ENCODE assay signal across 19 cellular contexts in genomic region chr15:99130765-99131440, GRCh38. TPM values are rescaled to one million over a fixed set of nuclear protein-coding genes. Genes with fewer than 3 reads are reported as not detected.
DNase-seq lines count a peak whose midpoint lies in the region; ATAC-seq and TF ChIP-seq lines count a peak whose summit lies in the region.
"Had no signal": no experiment of that assay in that cellular context is flagged by ENCODE, and none has a peak within 500 bp of the region (broad histone marks: within the 10 kb centered on the region; RNA-seq: fewer than 3 reads in every experiment).

No MANE protein-coding gene starts in this region.

- POLR2A ChIA-PET in activated CD4-positive, alpha-beta T cell treated with anti-CD3 and anti-CD28 coated beads, Interleukin-2, amount 10 ng/mL, durations not matched to agents 7 days and 5 days (lab: Charles Lee): no interaction called here

- peak overlapping the region; percentile 23 for H3K27ac ChIP-seq in muscle layer of duodenum (ENCODE audit: low read length)
- H3K27ac ChIP-seq: 22Rv1, BLaER1 had no signal

- no peaks in the 10 kb centered on the region for H3K4me1 Mint-ChIP-seq in activated CD4-positive, alpha-beta T cell treated with anti-CD3 and anti-CD28 coated beads, Interleukin-2, amount 10 ng/mL, durations not matched to agents 7 days and 5 days
- peaks cover 16% of the 10 kb centered on the region for H3K4me1 Mint-ChIP-seq in endothelial cell (ENCODE audit: unreplicated experiment)
- H3K4me1 Mint-ChIP-seq in stimulated activated effector memory CD8-positive, alpha-beta T cell treated with anti-CD3 and anti-CD28 coated beads, Interleukin-12 subunit alpha, Interleukin-12 subunit beta, amount 100 ng/mL, for 72 hours: peaks cover 7% of the 10 kb centered on the region
- H3K4me1 Mint-ChIP-seq: CD8-positive, alpha-beta memory T cell had no signal

- no peak for TF ChIP-seq CTCF in endothelial cell (IDR thresholded peaks at IDR 0.05; ENCODE audit: unreplicated experiment)

- CTCF ChIA-PET in activated CD4-positive, alpha-beta T cell treated with anti-CD3 and anti-CD28 coated beads, Interleukin-2, amount 10 ng/mL, durations not matched to agents 7 days and 5 days (lab: Charles Lee): no interaction called here

- no peak for ATAC-seq in stimulated activated effector memory CD8-positive, alpha-beta T cell treated with anti-CD3 and anti-CD28 coated beads, Interleukin-12 subunit alpha, Interleukin-12 subunit beta, amount 100 ng/mL, for 72 hours
- ATAC-seq in GM18520 (IDR thresholded peaks at IDR 0.05; ENCODE audit: unreplicated experiment) (no peak), HG02981 (IDR thresholded peaks at IDR 0.05; ENCODE audit: unreplicated experiment) (no peak)

- H3K9me3 ChIP-seq in muscle layer of duodenum (ENCODE audit: control insufficient read depth in 1 of 2, low read length in 2 of 2): no peaks in the 10 kb centered on the region
- H3K9me3 ChIP-seq: BLaER1 had no signal

- H3K4me3 ChIP-seq in muscle layer of duodenum (ENCODE audit: low read depth in 1 of 2, low read length in 2 of 2): no peak overlapping the region
- H3K4me3 ChIP-seq: BLaER1 had no signal

- H3K4me3 Mint-ChIP-seq in activated CD4-positive, alpha-beta T cell treated with anti-CD3 and anti-CD28 coated beads, Interleukin-2, amount 10 ng/mL, durations not matched to agents 7 days and 5 days: no peak overlapping the region
- H3K4me3 Mint-ChIP-seq in endothelial cell (ENCODE audit: unreplicated experiment): peak overlapping the region; percentile 26
- no peak overlapping the region for H3K4me3 Mint-ChIP-seq in stimulated activated effector memory CD8-positive, alpha-beta T cell treated with anti-CD3 and anti-CD28 coated beads, Interleukin-12 subunit alpha, Interleukin-12 subunit beta, amount 100 ng/mL, for 72 hours
- H3K4me3 Mint-ChIP-seq: CD8-positive, alpha-beta memory T cell had no signal

- H3K36me3 ChIP-seq in muscle layer of duodenum (ENCODE audit: control insufficient read depth in 1 of 2, insufficient read depth in 2 of 2, low read length in 2 of 2): peaks cover 7 to 43% of the 10 kb centered on the region in 2 donors
- H3K36me3 ChIP-seq: BLaER1 had no signal

- no peaks in the 10 kb centered on the region for H3K27me3 ChIP-seq in muscle layer of duodenum (ENCODE audit: low read depth, low read length)
- H3K27me3 ChIP-seq: BLaER1 had no signal

- no peak overlapping the region for H3K27ac Mint-ChIP-seq in activated CD4-positive, alpha-beta T cell treated with anti-CD3 and anti-CD28 coated beads, Interleukin-2, amount 10 ng/mL, durations not matched to agents 7 days and 5 days
- H3K27ac Mint-ChIP-seq in endothelial cell (ENCODE audit: unreplicated experiment): peak overlapping the region; percentile 65
- peak overlapping the region; percentile 6 for H3K27ac Mint-ChIP-seq in stimulated activated effector memory CD8-positive, alpha-beta T cell treated with anti-CD3 and anti-CD28 coated beads, Interleukin-12 subunit alpha, Interleukin-12 subunit beta, amount 100 ng/mL, for 72 hours

- no peaks in the 10 kb centered on the region for H3K36me3 Mint-ChIP-seq in activated CD4-positive, alpha-beta T cell treated with anti-CD3 and anti-CD28 coated beads, Interleukin-2, amount 10 ng/mL, durations not matched to agents 7 days and 5 days (ENCODE audit: low read depth)
- H3K36me3 Mint-ChIP-seq in endothelial cell (ENCODE audit: low read depth, unreplicated experiment): peaks cover 9% of the 10 kb centered on the region
- peaks cover 23% of the 10 kb centered on the region for H3K36me3 Mint-ChIP-seq in stimulated activated effector memory CD8-positive, alpha-beta T cell treated with anti-CD3 and anti-CD28 coated beads, Interleukin-12 subunit alpha, Interleukin-12 subunit beta, amount 100 ng/mL, for 72 hours

- H3K4me1 ChIP-seq in muscle layer of duodenum (ENCODE audit: control insufficient read depth in 1 of 2, insufficient read depth in 2 of 2, low read length in 2 of 2): peaks cover 7 to 71% of the 10 kb centered on the region in 2 donors
- H3K4me1 ChIP-seq: BLaER1 had no signal

- no peaks in the 10 kb centered on the region for H3K27me3 Mint-ChIP-seq in activated CD4-positive, alpha-beta T cell treated with anti-CD3 and anti-CD28 coated beads, Interleukin-2, amount 10 ng/mL, durations not matched to agents 7 days and 5 days
- H3K27me3 Mint-ChIP-seq in endothelial cell (ENCODE audit: unreplicated experiment): peaks cover 2% of the 10 kb centered on the region

- DNase-seq in activated CD4-positive, alpha-beta T cell treated with anti-CD3 and anti-CD28 coated beads for 48 hours: peak; percentile 8
- no peak for DNase-seq in activated CD4-positive, alpha-beta T cell treated with anti-CD3 and anti-CD28 coated beads, Interleukin-2, amount 10 ng/mL, durations not matched to agents 7 days and 5 days
- no peak for DNase-seq in endothelial cell (ENCODE audit: low spot score)
- no peak for DNase-seq in stimulated activated effector memory CD8-positive, alpha-beta T cell treated with anti-CD3 and anti-CD28 coated beads, Interleukin-12 subunit alpha, Interleukin-12 subunit beta, amount 100 ng/mL, for 72 hours (ENCODE audit: low spot score in 2 of 2)
- DNase-seq in NCI-H1092 (lab: John Stamatoyannopoulos, UW): no peak
- DNase-seq: CD8-positive, alpha-beta memory T cell; DMS 273 treated with DMSO at 0.1 percent for 48 hours; EL; GOT3; IMR-90; Kasumi-1; NCI-H1417; NCI-H1930; NCI-H2171 had no signal

- H3K9me3 Mint-ChIP-seq in activated CD4-positive, alpha-beta T cell treated with anti-CD3 and anti-CD28 coated beads, Interleukin-2, amount 10 ng/mL, durations not matched to agents 7 days and 5 days: no peaks in the 10 kb centered on the region
- no peaks in the 10 kb centered on the region for H3K9me3 Mint-ChIP-seq in endothelial cell (ENCODE audit: unreplicated experiment)
- no peaks in the 10 kb centered on the region for H3K9me3 Mint-ChIP-seq in stimulated activated effector memory CD8-positive, alpha-beta T cell treated with anti-CD3 and anti-CD28 coated beads, Interleukin-12 subunit alpha, Interleukin-12 subunit beta, amount 100 ng/mL, for 72 hours
- H3K9me3 Mint-ChIP-seq: CD8-positive, alpha-beta memory T cell had no signal

RNA-seq across cellular contexts. Expression of gene SYNM, which starts 26.0 kb away (rescaled TPM):
- under 1 TPM; 0.08 to 0.12 TPM for total RNA-seq in activated CD4-positive, alpha-beta T cell treated with anti-CD3 and anti-CD28 coated beads, Interleukin-2, amount 10 ng/mL, durations not matched to agents 7 days and 5 days
- 1.7 TPM for total RNA-seq in endothelial cell (ENCODE audit: unreplicated experiment)
